10 cellular contexts compared by ENCODE assay signal in genomic region chr6:17501442-17501841, GRCh38.
"Had no signal": no experiment of that assay in that cellular context is flagged by ENCODE, and none has a peak within 500 bp of the region (broad histone marks: within the 10 kb centered on the region; RNA-seq: fewer than 3 reads in every experiment).

No MANE protein-coding gene starts in this region.

- H3K4me3 ChIP-seq: GM23248, HAP-1 had no signal

- H3K9ac ChIP-seq: GM23248, KMS-11 had no signal

- ATAC-seq: HCT116 had no signal

- H3K27ac ChIP-seq: GM23248, HL-60, KMS-11 had no signal

- H3K4me2 ChIP-seq: KMS-11 had no signal

- H3K36me3 Mint-ChIP-seq: IgD-negative memory B cell had no signal

- H3K27me3 Mint-ChIP-seq: IgD-negative memory B cell had no signal

- H3K36me3 ChIP-seq: HAP-1 had no signal

- H3K27ac Mint-ChIP-seq: HFFc6, IgD-negative memory B cell had no signal

- H3K9me3 Mint-ChIP-seq: HFFc6, IgD-negative memory B cell had no signal

- DNase-seq: GM23248, GOT3, H7, HFFc6, KBM-7 had no signal

- H3K9me3 ChIP-seq: HAP-1 had no signal

- H3K4me3 Mint-ChIP-seq: HFFc6, IgD-negative memory B cell had no signal

- H2AFZ ChIP-seq: GM23248 had no signal

- H3K4me1 Mint-ChIP-seq: IgD-negative memory B cell had no signal
